Comparison of ENCODE assay signal across 25 cellular contexts in the genomic region with DNA sequence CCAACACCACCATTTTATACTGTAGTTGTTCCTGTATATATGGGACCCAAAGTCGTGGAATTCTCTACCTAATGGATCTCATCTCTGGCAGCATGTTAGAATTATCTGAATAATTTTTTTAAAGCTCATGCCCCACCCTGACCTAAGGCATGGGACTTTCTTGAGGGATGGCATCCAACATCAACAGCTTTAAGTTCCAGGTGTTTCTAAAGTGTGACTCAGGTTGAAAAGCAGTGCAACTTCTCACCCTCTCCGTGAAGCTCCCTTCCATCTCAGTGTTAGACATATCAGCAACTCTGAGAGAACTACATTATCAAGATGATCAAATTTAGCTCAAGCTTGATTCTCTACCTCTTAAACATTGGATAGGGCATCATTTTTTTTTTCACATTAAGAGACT.
"Had no signal": no experiment of that assay in that cellular context is flagged by ENCODE, and none has a peak within 500 bp of the region (broad histone marks: within the 10 kb centered on the region; RNA-seq: fewer than 3 reads in every experiment).

No MANE protein-coding gene starts in this region.

- H3K36me3 ChIP-seq: esophagus squamous epithelium, neutrophil, right atrium auricular region, stomach, thoracic aorta, transverse colon, upper lobe of right lung, uterus had no signal

- H3K27me3 ChIP-seq: neutrophil, right atrium auricular region, transverse colon, upper lobe of right lung, uterus had no signal

- H3K9me3 ChIP-seq: esophagus squamous epithelium, neutrophil, thoracic aorta, transverse colon, upper lobe of right lung, uterus had no signal

- H3K4me1 ChIP-seq: parathyroid adenoma, right atrium auricular region, upper lobe of right lung, uterus had no signal

- H3K4me3 ChIP-seq: dorsolateral prefrontal cortex, esophagus squamous epithelium, lung, mucosa of descending colon, right atrium auricular region, stomach, thoracic aorta, transverse colon, upper lobe of right lung, uterus had no signal

- ATAC-seq: mucosa of descending colon; natural killer cell treated with Interleukin-12 subunit alpha and Interleukin-12 subunit beta and Interleukin-15 and Interleukin-18, amount 100 ng/mL, for 72 hours; sciatic nerve; stimulated activated effector memory CD8-positive, alpha-beta T cell treated with anti-CD3 and anti-CD28 coated beads, Interleukin-12 subunit alpha, Interleukin-12 subunit beta, amount 100 ng/mL, for 72 hours; upper lobe of right lung had no signal

- DNase-seq: dorsolateral prefrontal cortex; effector CD4-positive, alpha-beta T cell; esophagus squamous epithelium; hypothalamus; immature natural killer cell; islet precursor cell; mesenchymal stem cell; mucosa of descending colon; naive B cell; stimulated activated CD4-positive, alpha-beta T cell treated with anti-CD3 and anti-CD28 coated beads, Interleukin-2, amount 100 ng/mL, for 24 hours; stimulated activated CD4-positive, alpha-beta T cell treated with anti-CD3 and anti-CD28 coated beads, Interleukin-4, amount 100 ng/mL, for 24 hours; stimulated activated naive CD4-positive, alpha-beta T cell treated with Interleukin-2 at 50 U/mL for 16 hours; stomach; substantia nigra; transverse colon; upper lobe of right lung; uterus had no signal

- H3K27ac ChIP-seq: dorsolateral prefrontal cortex, esophagus squamous epithelium, neutrophil, parathyroid adenoma, right atrium auricular region, thoracic aorta, upper lobe of right lung, uterus had no signal
